ENCODE assay signal across 26 cellular contexts in the genomic region with DNA sequence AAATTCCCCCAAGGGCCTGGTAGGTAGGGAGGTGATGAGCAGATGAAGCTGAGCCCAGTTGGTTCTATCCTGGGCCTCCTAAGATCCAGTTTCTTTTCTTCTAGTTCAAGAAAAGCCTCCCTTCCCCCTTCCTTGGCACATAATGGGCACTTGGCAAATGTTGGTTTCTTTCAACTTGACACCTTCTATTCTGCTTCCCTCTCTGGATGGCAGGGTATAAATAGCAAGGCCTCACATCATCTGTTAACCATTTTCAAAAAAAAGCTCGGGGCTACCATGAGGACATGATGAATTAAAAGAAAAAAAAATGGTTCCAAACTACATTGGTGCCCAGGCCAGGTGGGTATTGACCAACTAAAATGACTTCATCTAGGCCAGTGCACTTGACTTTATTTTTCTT. TPM values are rescaled to one million over a fixed set of nuclear protein-coding genes. Genes with fewer than 3 reads are reported as not detected.
A peak's percentile ranks its signal among the peaks of the same experiment; 100 is the strongest.
DNase-seq lines count a peak whose midpoint lies in the region; ATAC-seq and TF ChIP-seq lines count a peak whose summit lies in the region.
"Had no signal": no experiment of that assay in that cellular context is flagged by ENCODE, and none has a peak within 500 bp of the region (broad histone marks: within the 10 kb centered on the region; RNA-seq: fewer than 3 reads in every experiment).

No MANE protein-coding gene starts in this region.

- H3K36me3 Mint-ChIP-seq in effector memory CD8-positive, alpha-beta T cell (ENCODE audit: insufficient read depth), result peaks cover 3% of the 10 kb centered on the region
- H3K36me3 Mint-ChIP-seq: CD14-positive monocyte had no signal

- no peak overlapping the region for H2AFZ ChIP-seq in PC-9

- no peak for TF ChIP-seq EP300 in stomach (IDR thresholded peaks at IDR 0.05)

- CTCF ChIA-PET in PC-9 (lab: Charles Lee), result interaction anchor here (0.7 kb wide), 1 partner anchor 71 kb away, joined by 3 read pairs; no protein-coding TSS in a partner anchor

- no peaks in the 10 kb centered on the region for H3K27me3 Mint-ChIP-seq in effector memory CD8-positive, alpha-beta T cell
- H3K27me3 Mint-ChIP-seq: CD4-positive, alpha-beta T cell had no signal

- no TSS peak for BruUV-seq in PC-9 (replicated peaks; lab: Mats Ljungman, UMichigan)

- POLR2A ChIA-PET in PC-9 (lab: Charles Lee; ENCODE audit: unreplicated experiment), result no interaction called here

- intact Hi-C loops in heart left ventricle (cut with DNase I) (loop anchor here in 3 of 10 donors (5.0 to 10.0 kb wide), 3 partner anchors 165 to 393 kb away; no protein-coding TSS in a partner anchor), cardiac septum (cut with DNase I) (no loop called here), PC-9 (cut with micrococcal nuclease; ENCODE audit: unreplicated experiment) (no loop called here), right cardiac atrium (cut with DNase I) (no loop called here), stomach (cut with DNase I; ENCODE audit: low total_unique reads) (no loop called here)

- no peaks in the 10 kb centered on the region for H4K20me1 ChIP-seq in PC-9 (ENCODE audit: insufficient read depth)
- H4K20me1 ChIP-seq: BLaER1 treated with 17β-estradiol and CSF1 and Interleukin-3, amounts not matched to agents 10 nM and 100 nM had no signal

- no peaks in the 10 kb centered on the region for H3K9me2 ChIP-seq in PC-9 (ENCODE audit: insufficient read depth)

- H3K9me3 ChIP-seq in heart left ventricle (no peaks in the 10 kb centered on the region), PC-9 (ENCODE audit: insufficient read depth, low read depth) (no peaks in the 10 kb centered on the region), right cardiac atrium (ENCODE audit: control insufficient read depth, low read length) (no peaks in the 10 kb centered on the region), stomach (no peaks in the 10 kb centered on the region)
- H3K9me3 ChIP-seq: A549; BE2C; BLaER1 treated with 17β-estradiol and CSF1 and Interleukin-3, amounts not matched to agents 10 nM and 100 nM had no signal

- ATAC-seq in heart left ventricle (peak; percentile 59 to 88 (median 73)), right cardiac atrium (peak; percentile 51 to 70), GM19455 (IDR thresholded peaks at IDR 0.05; ENCODE audit: unreplicated experiment) (no peak)
- no peak for ATAC-seq in effector memory CD8-positive, alpha-beta T cell (replicated peaks)
- ATAC-seq: A549, GM12878, GM23338, HCT116 had no signal

- 35 to 57% (median 49%) methylated on average over 1 of the region's 1 CpG for WGBS in heart left ventricle, 4 donors
- 71% methylated on average over 1 of the region's 1 CpG for WGBS in right cardiac atrium
- WGBS in stomach, 5 donors, result 69 to 92% (median 79%) methylated on average over 1 of the region's 1 CpG

- H3K4me3 ChIP-seq in heart left ventricle (no peak overlapping the region), PC-9 (no peak overlapping the region), right cardiac atrium (ENCODE audit: low read length) (no peak overlapping the region), stomach (no peak overlapping the region)
- H3K4me3 ChIP-seq: A549; BLaER1 treated with 17β-estradiol and CSF1 and Interleukin-3, amounts not matched to agents 10 nM and 100 nM; GM12878; GM23338 had no signal

- H3K27ac ChIP-seq in heart left ventricle (peak overlapping the region in 2 of 12 donors; percentile 41 to 55), PC-9 (no peak overlapping the region), right cardiac atrium (ENCODE audit: low read length) (peak overlapping the region; percentile 72), stomach (no peak overlapping the region)
- H3K27ac ChIP-seq: A549; BLaER1 treated with 17β-estradiol and CSF1 and Interleukin-3, amounts not matched to agents 10 nM and 100 nM had no signal

- peak overlapping the region in 1 of 2 donors; percentile 63 for H3K27ac Mint-ChIP-seq in effector memory CD8-positive, alpha-beta T cell
- H3K27ac Mint-ChIP-seq: CD14-positive monocyte; CD4-positive, alpha-beta T cell; CD8-positive, alpha-beta memory T cell; GM23338; H9 had no signal

- peaks cover 27 to 45% of the 10 kb centered on the region in 2 donors for H3K4me1 Mint-ChIP-seq in effector memory CD8-positive, alpha-beta T cell (ENCODE audit: low read depth in 2 of 2)
- H3K4me1 Mint-ChIP-seq: CD14-positive monocyte, H9 had no signal

- H3F3A ChIP-seq in PC-9 (ENCODE audit: insufficient read depth, low read depth), result no peaks in the 10 kb centered on the region

- H3K27me3 ChIP-seq in heart left ventricle (no peaks in the 10 kb centered on the region), PC-9 (ENCODE audit: insufficient read depth, low read depth) (no peaks in the 10 kb centered on the region), right cardiac atrium (ENCODE audit: control insufficient read depth, insufficient read depth) (no peaks in the 10 kb centered on the region), stomach (no peaks in the 10 kb centered on the region)
- H3K27me3 ChIP-seq: BE2C; BLaER1 treated with 17β-estradiol and CSF1 and Interleukin-3, amounts not matched to agents 10 nM and 100 nM had no signal

- H3K9me3 Mint-ChIP-seq in effector memory CD8-positive, alpha-beta T cell, result no peaks in the 10 kb centered on the region
- H3K9me3 Mint-ChIP-seq: GM23338, H9 had no signal

- H3K79me2 ChIP-seq in PC-9 (ENCODE audit: low read depth), result no peaks in the 10 kb centered on the region

- TF ChIP-seq CTCF in heart left ventricle (IDR thresholded peaks at IDR 0.05), result no peak
- no peak for TF ChIP-seq CTCF in PC-9 (conservative IDR thresholded peaks at IDR 0.05)
- TF ChIP-seq CTCF in stomach (IDR thresholded peaks at IDR 0.05), result no peak

- DNase-seq in heart left ventricle (peak in 1 of 5 donors; percentile 8), cardiac septum (ENCODE audit: low spot score) (no peak), PC-9 (no peak), right cardiac atrium (no peak), myocyte (ENCODE audit: low read depth) (peak; percentile 8), stomach (no peak)
- no peak for DNase-seq in effector memory CD8-positive, alpha-beta T cell
- DNase-seq: 8988T; ACHN; AML-193; BE2C; CD4-positive, alpha-beta T cell; CD8-positive, alpha-beta memory T cell; DMS 273 treated with DMSO at 0.1 percent for 48 hours; DMS79; EL; GDM1; H9 had no signal

- H3K4me3 Mint-ChIP-seq in effector memory CD8-positive, alpha-beta T cell, result no peak overlapping the region
- H3K4me3 Mint-ChIP-seq: CD14-positive monocyte; CD4-positive, alpha-beta T cell; GM23338; H9 had no signal

- TF ChIP-seq POLR2A in heart left ventricle (IDR thresholded peaks at IDR 0.05) (no peak), stomach (IDR thresholded peaks at IDR 0.05) (no peak)

- peak overlapping the region; percentile 31 for H3K4me2 ChIP-seq in PC-9
- H3K4me2 ChIP-seq: A549; BLaER1 treated with 17β-estradiol and CSF1 and Interleukin-3, amounts not matched to agents 10 nM and 100 nM; GM23338 had no signal

- H3K36me3 ChIP-seq in heart left ventricle (no peaks in the 10 kb centered on the region), PC-9 (ENCODE audit: low read depth) (no peaks in the 10 kb centered on the region), stomach (no peaks in the 10 kb centered on the region)
- H3K36me3 ChIP-seq: BE2C; BLaER1 treated with 17β-estradiol and CSF1 and Interleukin-3, amounts not matched to agents 10 nM and 100 nM had no signal

- peaks cover 0 to 22% (median 7%) of the 10 kb centered on the region in 12 donors for H3K4me1 ChIP-seq in heart left ventricle
- H3K4me1 ChIP-seq in PC-9 (replicated peaks; ENCODE audit: insufficient read depth), result peaks cover 23% of the 10 kb centered on the region
- H3K4me1 ChIP-seq in right cardiac atrium (ENCODE audit: control insufficient read depth, insufficient read depth, low read length), result peaks cover 4% of the 10 kb centered on the region
- H3K4me1 ChIP-seq in stomach, result no peaks in the 10 kb centered on the region
- H3K4me1 ChIP-seq: BE2C; BLaER1 treated with 17β-estradiol and CSF1 and Interleukin-3, amounts not matched to agents 10 nM and 100 nM had no signal

RNA-seq across cellular contexts. Expression of a gene that starts 29.9 kb away (rescaled TPM):
- total RNA-seq in heart left ventricle (not detected), cardiac septum (0.13 TPM), PC-9 (2021) (not detected in 2 replicates), right cardiac atrium (under 1 TPM in 1 of 4 donors, not detected in 3; 0.09 TPM), myocyte (0.05 TPM in 1 of 2 replicates, not detected in the other), stomach (not detected)
- polyA plus RNA-seq in heart left ventricle (under 1 TPM in 1 of 2 donors, not detected in 1; 0.03 TPM), right cardiac atrium (0.07 TPM), stomach (not detected)
- not detected for polyA plus RNA-seq in myocyte (2012)
- total RNA-seq: CD4-positive, alpha-beta T cell; CD8-positive, alpha-beta memory T cell; GM12878; H4; H9 had no signal
- polyA plus RNA-seq: CD14-positive monocyte; CD8-positive, alpha-beta memory T cell had no signal

Comparison
In these comparisons a context has a peak if more than half of its experiments do, and no peak if none do; other contexts are left out.
1. ATAC-seq: peak in heart left ventricle (4 of 4) and right cardiac atrium (2 of 2); none in effector memory CD8-positive, alpha-beta T cell (single experiment) and GM19455 (single experiment).